ENCODE assay signal across 13 cellular contexts in the genomic region with DNA sequence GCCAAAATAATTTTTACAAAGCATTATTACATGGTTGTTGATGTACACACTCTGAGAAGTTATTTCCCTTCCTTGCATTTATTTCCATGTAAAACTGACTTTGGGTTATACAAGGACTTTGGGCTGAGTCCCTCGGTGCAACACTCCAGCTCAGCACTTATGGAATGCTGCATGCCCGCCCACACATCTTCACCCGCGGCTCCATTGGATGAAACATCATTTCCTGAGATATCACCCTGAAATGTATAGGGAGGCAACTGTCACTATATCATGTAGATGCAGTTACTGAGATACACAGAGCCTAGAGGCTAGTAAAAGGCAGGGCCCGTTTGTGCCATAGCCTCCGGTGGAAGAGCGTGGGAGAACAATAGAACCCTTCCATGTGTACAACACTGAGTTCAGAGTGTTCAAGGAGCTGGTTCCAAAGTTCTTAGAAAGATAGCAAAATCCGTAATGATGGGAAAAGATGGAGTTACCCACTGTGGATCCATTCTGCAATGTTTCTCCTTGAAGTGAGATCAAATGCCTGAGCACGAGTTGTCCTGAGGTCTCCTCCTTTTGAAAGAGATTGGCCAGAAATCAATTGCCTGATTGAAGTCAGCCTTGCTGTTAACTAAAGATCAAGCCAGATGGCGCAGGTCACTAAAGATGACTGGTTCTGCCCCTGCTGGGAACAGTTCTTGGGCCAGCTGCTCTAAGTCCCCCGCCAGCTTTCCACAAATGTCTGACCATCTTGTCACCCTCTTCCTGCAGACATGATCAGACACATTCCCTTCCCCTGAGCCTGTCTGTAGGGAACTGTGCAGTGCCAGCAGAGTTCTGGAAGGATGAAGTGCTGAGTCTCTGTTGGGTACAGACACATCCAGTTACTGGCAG.
DNase-seq lines count a peak whose midpoint lies in the region; ATAC-seq and TF ChIP-seq lines count a peak whose summit lies in the region.
"Had no signal": no experiment of that assay in that cellular context is flagged by ENCODE, and none has a peak within 500 bp of the region (broad histone marks: within the 10 kb centered on the region; RNA-seq: fewer than 3 reads in every experiment).

No MANE protein-coding gene starts in this region.

- no peak overlapping the region for H3K4me3 Mint-ChIP-seq in activated CD8-positive, alpha-beta memory T cell treated with anti-CD3 and anti-CD28 coated beads, Interleukin-2, amount 10 ng/mL, durations not matched to agents 7 days and 5 days
- H3K4me3 Mint-ChIP-seq in mesothelial cell of epicardium, result no peak overlapping the region
- no peak overlapping the region for H3K4me3 Mint-ChIP-seq in naive thymus-derived CD8-positive, alpha-beta T cell
- H3K4me3 Mint-ChIP-seq: CD4-positive, alpha-beta T cell had no signal

- H3K36me3 Mint-ChIP-seq in activated CD8-positive, alpha-beta memory T cell treated with anti-CD3 and anti-CD28 coated beads, Interleukin-2, amount 10 ng/mL, durations not matched to agents 7 days and 5 days, result peaks cover 5% of the 10 kb centered on the region
- no peaks in the 10 kb centered on the region for H3K36me3 Mint-ChIP-seq in mesothelial cell of epicardium
- H3K36me3 Mint-ChIP-seq in naive thymus-derived CD8-positive, alpha-beta T cell, result no peaks in the 10 kb centered on the region

- TF ChIP-seq POLR2A in GM18505 (IDR thresholded peaks at IDR 0.05; ENCODE audit: borderline replicate concordance, extremely low read depth, insufficient read depth, insufficient read length), result no peak

- no peak for ATAC-seq in activated CD8-positive, alpha-beta memory T cell treated with anti-CD3 and anti-CD28 coated beads, Interleukin-2, amount 10 ng/mL, durations not matched to agents 7 days and 5 days
- no peak for ATAC-seq in GM18505 (IDR thresholded peaks at IDR 0.05; ENCODE audit: unreplicated experiment)
- no peak for ATAC-seq in naive thymus-derived CD8-positive, alpha-beta T cell
- ATAC-seq: GM12878, left colon had no signal

- H3K4me1 Mint-ChIP-seq in activated CD8-positive, alpha-beta memory T cell treated with anti-CD3 and anti-CD28 coated beads, Interleukin-2, amount 10 ng/mL, durations not matched to agents 7 days and 5 days, result peaks cover 17% of the 10 kb centered on the region
- peaks cover 18% of the 10 kb centered on the region for H3K4me1 Mint-ChIP-seq in mesothelial cell of epicardium
- peaks cover 0 to 11% (median 2%) of the 10 kb centered on the region in 4 donors for H3K4me1 Mint-ChIP-seq in naive thymus-derived CD8-positive, alpha-beta T cell

- TF ChIP-seq CTCF in epithelial cell of esophagus (IDR thresholded peaks at IDR 0.05; ENCODE audit: insufficient read depth, low read depth, low read length, missing control alignments) (no peak), mesothelial cell of epicardium (IDR thresholded peaks at IDR 0.05; ENCODE audit: unreplicated experiment) (no peak)

- peaks cover 18% of the 10 kb centered on the region for H3K27me3 Mint-ChIP-seq in activated CD8-positive, alpha-beta memory T cell treated with anti-CD3 and anti-CD28 coated beads, Interleukin-2, amount 10 ng/mL, durations not matched to agents 7 days and 5 days
- H3K27me3 Mint-ChIP-seq in mesothelial cell of epicardium (ENCODE audit: low read depth), result no peaks in the 10 kb centered on the region
- peaks cover 1 to 23% (median 2%) of the 10 kb centered on the region in 5 donors for H3K27me3 Mint-ChIP-seq in naive thymus-derived CD8-positive, alpha-beta T cell
- H3K27me3 Mint-ChIP-seq: CD4-positive, alpha-beta T cell had no signal

- H3K9me3 Mint-ChIP-seq in activated CD8-positive, alpha-beta memory T cell treated with anti-CD3 and anti-CD28 coated beads, Interleukin-2, amount 10 ng/mL, durations not matched to agents 7 days and 5 days (ENCODE audit: low read depth), result peaks cover 6% of the 10 kb centered on the region
- peaks cover 9% of the 10 kb centered on the region for H3K9me3 Mint-ChIP-seq in mesothelial cell of epicardium
- H3K9me3 Mint-ChIP-seq in naive thymus-derived CD8-positive, alpha-beta T cell, result no peaks in the 10 kb centered on the region
- H3K9me3 Mint-ChIP-seq: CD4-positive, alpha-beta T cell had no signal

- no peak overlapping the region for H3K4me3 ChIP-seq in epithelial cell of esophagus (ENCODE audit: low read length)
- H3K4me3 ChIP-seq: GM12878 had no signal

- no peak overlapping the region for H3K27ac Mint-ChIP-seq in activated CD8-positive, alpha-beta memory T cell treated with anti-CD3 and anti-CD28 coated beads, Interleukin-2, amount 10 ng/mL, durations not matched to agents 7 days and 5 days
- H3K27ac Mint-ChIP-seq in mesothelial cell of epicardium, result no peak overlapping the region
- H3K27ac Mint-ChIP-seq in naive thymus-derived CD8-positive, alpha-beta T cell, result no peak overlapping the region
- H3K27ac Mint-ChIP-seq: CD4-positive, alpha-beta T cell had no signal

- CTCF ChIA-PET in activated CD8-positive, alpha-beta memory T cell treated with anti-CD3 and anti-CD28 coated beads, Interleukin-2, amount 10 ng/mL, durations not matched to agents 7 days and 5 days (lab: Charles Lee), result interaction anchor here (1.4 kb wide), 1 partner anchor 67 kb away, joined by 3 read pairs; no protein-coding TSS in a partner anchor

- DNase-seq in EH (ENCODE audit: low read depth) (peak; percentile 82), RKO (ENCODE audit: low spot score) (peak; percentile 82), epithelial cell of esophagus (ENCODE audit: low read depth) (peak; percentile 96), pons (ENCODE audit: low spot score) (peak; percentile 16), mesothelial cell of epicardium (ENCODE audit: low spot score in 2 of 2, unreplicated experiment in 2 of 2) (no peak)
- no peak for DNase-seq in activated CD8-positive, alpha-beta memory T cell treated with anti-CD3 and anti-CD28 coated beads, Interleukin-2, amount 10 ng/mL, durations not matched to agents 7 days and 5 days
- DNase-seq in naive thymus-derived CD8-positive, alpha-beta T cell, result no peak
- DNase-seq: CD4-positive, alpha-beta T cell; left colon; NCI-H1105 treated with DMSO at 0.1 percent for 48 hours; T1000 had no signal

- POLR2A ChIA-PET in naive thymus-derived CD8-positive, alpha-beta T cell (lab: Charles Lee), result no interaction called here

Comparison
In these comparisons a context has a peak if more than half of its experiments do, and no peak if none do; other contexts are left out.
1. DNase-seq: peak in EH (single experiment), RKO (single experiment), epithelial cell of esophagus (single experiment) and pons (single experiment); none in activated CD8-positive, alpha-beta memory T cell treated with anti-CD3 and anti-CD28 coated beads, Interleukin-2, amount 10 ng/mL, durations not matched to agents 7 days and 5 days (single experiment), mesothelial cell of epicardium (0 of 2) and naive thymus-derived CD8-positive, alpha-beta T cell (0 of 10).